In the genomic region with DNA sequence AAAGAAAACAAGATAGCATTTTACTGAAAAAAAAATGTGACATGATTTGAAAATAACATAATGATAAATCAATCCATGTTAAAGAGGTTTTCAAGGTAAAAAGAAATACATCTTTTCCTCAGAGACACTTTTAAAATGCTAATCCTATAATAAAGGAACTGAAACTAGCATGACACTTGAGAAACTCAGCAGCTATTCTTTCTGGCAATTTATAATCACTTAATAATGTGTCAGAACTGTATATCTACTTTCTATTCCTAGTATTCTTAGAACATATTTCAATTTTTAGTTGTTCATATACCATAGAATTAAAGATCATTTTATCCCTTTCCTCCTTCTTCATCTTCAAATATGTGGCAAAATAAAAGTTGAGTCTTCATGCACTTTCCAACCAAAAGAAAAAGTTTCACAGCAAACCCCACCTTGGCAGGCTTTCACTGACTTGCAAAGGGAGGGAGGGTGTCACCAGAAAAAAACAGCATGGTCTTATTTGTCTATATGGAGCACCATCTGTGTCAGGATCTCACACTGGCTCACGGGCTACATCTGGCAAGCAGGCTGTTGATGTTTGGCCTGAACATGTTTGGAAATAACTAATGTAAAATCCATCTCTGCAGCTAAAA, we compare ENCODE assay signal across 14 cellular contexts. TPM values are rescaled to one million over a fixed set of nuclear protein-coding genes. Genes with fewer than 3 reads are reported as not detected.
DNase-seq lines count a peak whose midpoint lies in the region; ATAC-seq and TF ChIP-seq lines count a peak whose summit lies in the region.
"Had no signal": no experiment of that assay in that cellular context is flagged by ENCODE, and none has a peak within 500 bp of the region (broad histone marks: within the 10 kb centered on the region; RNA-seq: fewer than 3 reads in every experiment).

No MANE protein-coding gene starts in this region.

- no peaks in the 10 kb centered on the region for H3K79me2 ChIP-seq in PC-9 (ENCODE audit: low read depth)

- TF ChIP-seq CTCF in glutamatergic neuron (IDR thresholded peaks at IDR 0.05; ENCODE audit: partially characterized antibody, unreplicated experiment): no peak
- TF ChIP-seq CTCF in progenitor cell of endocrine pancreas (IDR thresholded peaks at IDR 0.05; ENCODE audit: unreplicated experiment): no peak
- no peak for TF ChIP-seq CTCF in PC-9 (conservative IDR thresholded peaks at IDR 0.05)
- TF ChIP-seq CTCF in MCF 10A (IDR thresholded peaks at IDR 0.05; ENCODE audit: unreplicated experiment): no peak

- H3F3A ChIP-seq in PC-9 (ENCODE audit: insufficient read depth, low read depth): no peaks in the 10 kb centered on the region

- H3K9me2 ChIP-seq in PC-9 (ENCODE audit: insufficient read depth): no peaks in the 10 kb centered on the region

- H3K4me3 ChIP-seq in PC-9: no peak overlapping the region

- H3K27ac ChIP-seq in PC-9: no peak overlapping the region

- H3K36me3 ChIP-seq in PC-9 (ENCODE audit: low read depth): no peaks in the 10 kb centered on the region

- CTCF ChIA-PET in PC-9 (lab: Charles Lee): no interaction called here
- CTCF ChIA-PET in MCF 10A (lab: Yijun Ruan, JAX): interaction anchor here (1.6 kb wide), 1 partner anchor 16 kb away, joined by 3 read pairs; no protein-coding TSS in a partner anchor

- H3K4me1 ChIP-seq in PC-9 (replicated peaks; ENCODE audit: insufficient read depth): no peaks in the 10 kb centered on the region

- H3K9me3 ChIP-seq in PC-9 (ENCODE audit: insufficient read depth, low read depth): no peaks in the 10 kb centered on the region

- H3K4me3 Mint-ChIP-seq in glutamatergic neuron (ENCODE audit: unreplicated experiment): peak overlapping the region; percentile 55
- H3K4me3 Mint-ChIP-seq in progenitor cell of endocrine pancreas (ENCODE audit: low read depth): no peak overlapping the region
- H3K4me3 Mint-ChIP-seq in MCF 10A (ENCODE audit: unreplicated experiment): no peak overlapping the region
- H3K4me3 Mint-ChIP-seq: activated naive CD8-positive, alpha-beta T cell; WTC11 had no signal

- no peaks in the 10 kb centered on the region for H3K36me3 Mint-ChIP-seq in glutamatergic neuron (ENCODE audit: unreplicated experiment)
- no peaks in the 10 kb centered on the region for H3K36me3 Mint-ChIP-seq in progenitor cell of endocrine pancreas (ENCODE audit: insufficient read depth)
- no peaks in the 10 kb centered on the region for H3K36me3 Mint-ChIP-seq in MCF 10A (ENCODE audit: insufficient read depth, unreplicated experiment)
- H3K36me3 Mint-ChIP-seq: activated naive CD8-positive, alpha-beta T cell; WTC11 had no signal

- H3K27me3 Mint-ChIP-seq in glutamatergic neuron (ENCODE audit: unreplicated experiment) (peaks cover 4% of the 10 kb centered on the region), progenitor cell of endocrine pancreas (no peaks in the 10 kb centered on the region), MCF 10A (ENCODE audit: insufficient read depth, unreplicated experiment) (peaks cover 83% of the 10 kb centered on the region)

- no peaks in the 10 kb centered on the region for H4K20me1 ChIP-seq in PC-9 (ENCODE audit: insufficient read depth)

- H3K4me2 ChIP-seq in PC-9: no peak overlapping the region

- BruUV-seq in PC-9 (replicated peaks; lab: Mats Ljungman, UMichigan) (no TSS peak), MCF 10A (replicated peaks; lab: Mats Ljungman, UMichigan) (no TSS peak)

- ATAC-seq in GM19023 (IDR thresholded peaks at IDR 0.05; ENCODE audit: unreplicated experiment) (peak; percentile 65), HG02588 (IDR thresholded peaks at IDR 0.05; ENCODE audit: unreplicated experiment) (peak; percentile 77), HG03457 (IDR thresholded peaks at IDR 0.05; ENCODE audit: unreplicated experiment) (peak; percentile 62)
- ATAC-seq: WTC11 had no signal

- DNase-seq in glutamatergic neuron (no peak), SW 1271 (lab: John Stamatoyannopoulos, UW) (no peak), progenitor cell of endocrine pancreas (ENCODE audit: low spot score, unreplicated experiment) (no peak), PC-9 (no peak), MCF 10A (ENCODE audit: unreplicated experiment) (no peak)

- no peak overlapping the region; the same call in 1 of the 2 replicates for H2AFZ ChIP-seq in PC-9

- no peaks in the 10 kb centered on the region for H3K9me3 Mint-ChIP-seq in glutamatergic neuron (ENCODE audit: unreplicated experiment)
- H3K9me3 Mint-ChIP-seq in progenitor cell of endocrine pancreas (ENCODE audit: low read depth): no peaks in the 10 kb centered on the region
- H3K9me3 Mint-ChIP-seq in MCF 10A (ENCODE audit: unreplicated experiment): no peaks in the 10 kb centered on the region
- H3K9me3 Mint-ChIP-seq: WTC11 had no signal

- H3K27me3 ChIP-seq in PC-9 (ENCODE audit: insufficient read depth, low read depth): no peaks in the 10 kb centered on the region

- POLR2A ChIA-PET in PC-9 (lab: Charles Lee; ENCODE audit: unreplicated experiment): no interaction called here
- POLR2A ChIA-PET in MCF 10A (lab: Yijun Ruan, JAX): interaction anchor here (0.6 kb wide), 1 partner anchor 645 kb away, joined by 3 read pairs; no protein-coding TSS in a partner anchor

- intact Hi-C loops in PC-9 (cut with micrococcal nuclease; ENCODE audit: unreplicated experiment): no loop called here
- intact Hi-C loops in MCF 10A (cut with micrococcal nuclease): no loop called here

- H3K27ac Mint-ChIP-seq in glutamatergic neuron (ENCODE audit: unreplicated experiment): peak overlapping the region; percentile 89
- no peak overlapping the region for H3K27ac Mint-ChIP-seq in progenitor cell of endocrine pancreas
- H3K27ac Mint-ChIP-seq in MCF 10A (ENCODE audit: low read depth, unreplicated experiment): no peak overlapping the region
- H3K27ac Mint-ChIP-seq: activated naive CD8-positive, alpha-beta T cell; WTC11 had no signal

- H3K4me1 Mint-ChIP-seq in glutamatergic neuron (ENCODE audit: low read depth, unreplicated experiment) (peaks cover 51% of the 10 kb centered on the region), progenitor cell of endocrine pancreas (ENCODE audit: low read depth) (no peaks in the 10 kb centered on the region), MCF 10A (ENCODE audit: insufficient read depth, unreplicated experiment) (no peaks in the 10 kb centered on the region)

RNA-seq across cellular contexts. Expression of a gene that starts 48.5 kb away (rescaled TPM):
- total RNA-seq in glutamatergic neuron (ENCODE audit: unreplicated experiment): not detected
- total RNA-seq in progenitor cell of endocrine pancreas: not detected in 2 replicates
- not detected in 2 replicates for total RNA-seq in PC-9 (2021)
- not detected in 2 replicates for total RNA-seq in MCF 10A (2022)
- total RNA-seq: Daoy, endothelial cell of umbilical vein, HT-29, kidney epithelial cell, WTC11 had no signal
